Comparison of ENCODE assay signal across 10 cellular contexts in genomic region chr1:40102896-40103295, GRCh38.
"Had no signal": no experiment of that assay in that cellular context is flagged by ENCODE, and none has a peak within 500 bp of the region (broad histone marks: within the 10 kb centered on the region; RNA-seq: fewer than 3 reads in every experiment).

No MANE protein-coding gene starts in this region.

- H3K4me2 ChIP-seq: KMS-11 had no signal

- H3K4me3 ChIP-seq: GM23248, HAP-1 had no signal

- DNase-seq: GM23248, GOT3, H7, IMR-90, Karpas-422, KBM-7 had no signal

- H2AFZ ChIP-seq: GM23248 had no signal

- H3K36me3 ChIP-seq: HAP-1 had no signal

- H3K4me1 ChIP-seq: HAP-1 had no signal

- H3K9ac ChIP-seq: GM23248, KMS-11 had no signal

- H3K27ac ChIP-seq: GM23248, HL-60, KMS-11 had no signal

- ATAC-seq: HCT116 had no signal
